ENCODE assay signal across 4 cellular contexts in genomic region chrX:78636096-78636495, GRCh38. TPM values are rescaled to one million over a fixed set of nuclear protein-coding genes. Genes with fewer than 3 reads are reported as not detected.
"Had no signal": no experiment of that assay in that cellular context is flagged by ENCODE, and none has a peak within 500 bp of the region (broad histone marks: within the 10 kb centered on the region; RNA-seq: fewer than 3 reads in every experiment).

No MANE protein-coding gene starts in this region.

RNA-seq across cellular contexts. Expression of gene RTL3, which starts 23.0 kb away (rescaled TPM):
- total RNA-seq: H4, H7, HepG2 had no signal
- polyA plus RNA-seq: HepG2, IgD-negative memory B cell had no signal
